ENCODE assay signal across 13 cellular contexts in genomic region chr15:81225161-81225671, GRCh38. TPM values are rescaled to one million over a fixed set of nuclear protein-coding genes. Genes with fewer than 3 reads are reported as not detected.
A peak's percentile ranks its signal among the peaks of the same experiment; 100 is the strongest.
DNase-seq lines count a peak whose midpoint lies in the region; ATAC-seq and TF ChIP-seq lines count a peak whose summit lies in the region.
"Had no signal": no experiment of that assay in that cellular context is flagged by ENCODE, and none has a peak within 500 bp of the region (broad histone marks: within the 10 kb centered on the region; RNA-seq: fewer than 3 reads in every experiment).

No MANE protein-coding gene starts in this region.

- no peak for TF ChIP-seq EP300 in suprapubic skin (IDR thresholded peaks at IDR 0.05)

- DNase-seq in NCI-H446 treated with DMSO at 0.1 percent for 48 hours (lab: John Stamatoyannopoulos, UW) (peak; percentile 8), esophagus squamous epithelium (lab: John Stamatoyannopoulos, UW) (no peak), lung (ENCODE audit: low spot score) (no peak), suprapubic skin (ENCODE audit: low spot score in 2 of 2) (peak; percentile 84 to 86), ecto neural progenitor cell (ENCODE audit: low spot score) (no peak)
- DNase-seq in activated CD8-positive, alpha-beta memory T cell treated with anti-CD3 and anti-CD28 coated beads, Interleukin-2, amount 50 U/mL, for 48 hours = no peak
- no peak for DNase-seq in stimulated activated CD4-positive, alpha-beta T cell treated with anti-CD3 and anti-CD28 coated beads, Interleukin-4, amount 100 ng/mL, for 24 hours
- DNase-seq: mesendoderm had no signal

- H3K4me1 ChIP-seq in esophagus squamous epithelium = peaks cover 4 to 55% (median 9%) of the 10 kb centered on the region in 3 donors
- H3K4me1 ChIP-seq in lung (ENCODE audit: control insufficient read depth in 2 of 2, insufficient read depth in 2 of 2, low read length in 2 of 2) = peaks cover 0 to 7% of the 10 kb centered on the region in 2 donors
- H3K4me1 ChIP-seq in suprapubic skin = peaks cover 76% of the 10 kb centered on the region
- H3K4me1 ChIP-seq: Peyer's patch had no signal

- H3K9me3 ChIP-seq in esophagus squamous epithelium (no peaks in the 10 kb centered on the region), lung (ENCODE audit: control insufficient read depth in 2 of 2, insufficient read depth in 1 of 2, low read length in 1 of 2) (no peaks in the 10 kb centered on the region), suprapubic skin (no peaks in the 10 kb centered on the region)
- H3K9me3 ChIP-seq: Peyer's patch had no signal

- TF ChIP-seq CTCF in esophagus squamous epithelium (IDR thresholded peaks at IDR 0.05) = no peak
- no peak for TF ChIP-seq CTCF in lung (IDR thresholded peaks at IDR 0.05; ENCODE audit: control extremely low read depth, extremely low read depth)
- no peak for TF ChIP-seq CTCF in suprapubic skin (IDR thresholded peaks at IDR 0.05)

- H3K27me3 ChIP-seq in esophagus squamous epithelium = no peaks in the 10 kb centered on the region
- H3K27me3 ChIP-seq in lung (ENCODE audit: control insufficient read depth, insufficient read depth) = no peaks in the 10 kb centered on the region
- no peaks in the 10 kb centered on the region for H3K27me3 ChIP-seq in suprapubic skin
- H3K27me3 ChIP-seq: cardiac muscle cell, Peyer's patch had no signal

- peak; percentile 49 for ATAC-seq in lung (ENCODE audit: insufficient read depth, low FRiP score)
- no peak for ATAC-seq in HG02571 (IDR thresholded peaks at IDR 0.05; ENCODE audit: unreplicated experiment)

- peak overlapping the region in 3 of 4 donors; percentile 62 to 71 (median 64) for H3K27ac ChIP-seq in esophagus squamous epithelium
- peak overlapping the region; percentile 0 to 30 for H3K27ac ChIP-seq in lung (ENCODE audit: low read depth in 1 of 2, low read length in 1 of 2)
- H3K27ac ChIP-seq in suprapubic skin = peak overlapping the region; percentile 56
- H3K27ac ChIP-seq: C4-2B, cardiac muscle cell, Peyer's patch had no signal

- H3K36me3 ChIP-seq in esophagus squamous epithelium (no peaks in the 10 kb centered on the region), lung (ENCODE audit: control insufficient read depth in 2 of 2, insufficient read depth in 2 of 2, low read length in 2 of 2) (peaks cover 0 to 2% of the 10 kb centered on the region in 2 donors), suprapubic skin (no peaks in the 10 kb centered on the region)
- H3K36me3 ChIP-seq: cardiac muscle cell, Peyer's patch had no signal

- no peak for TF ChIP-seq POLR2A in esophagus squamous epithelium (IDR thresholded peaks at IDR 0.05)
- TF ChIP-seq POLR2A in suprapubic skin (IDR thresholded peaks at IDR 0.05) = no peak

- H3K4me3 ChIP-seq in esophagus squamous epithelium (no peak overlapping the region), lung (no peak overlapping the region), suprapubic skin (no peak overlapping the region)
- H3K4me3 ChIP-seq: cardiac muscle cell, Peyer's patch had no signal

- intact Hi-C loops in esophagus squamous epithelium (cut with DNase I) = no loop called here

- WGBS in esophagus squamous epithelium, 2 donors = 52 to 57% methylated on average over 9 to 10 of the region's 10 CpGs
- 72 to 82% methylated on average over 10 of the region's 10 CpGs for WGBS in lung, 2 donors
- 78% methylated on average over 10 of the region's 10 CpGs for WGBS in suprapubic skin

RNA-seq across cellular contexts. Expression of gene IL16, which starts 28.5 kb away (rescaled TPM):
- 10 to 100 TPM in 1 of 4 donors, 1 to 10 TPM in 3; 2.3 to 20.0 (median 4.6) TPM for total RNA-seq in esophagus squamous epithelium
- total RNA-seq in lung = 10 to 100 TPM; 27.8 to 45.4 TPM
- polyA plus RNA-seq in lung = 10 to 100 TPM; 18.8 to 21.1 TPM
- total RNA-seq in suprapubic skin = 10 to 100 TPM in 2 of 4 donors, 1 to 10 TPM in 2; 8.2 to 19.9 (median 13.7) TPM
- total RNA-seq: cardiac muscle cell, HT-29 had no signal
- polyA plus RNA-seq: cardiac muscle cell had no signal

Comparison
In these comparisons a context has a peak if more than half of its experiments do, and no peak if none do; other contexts are left out.
1. DNase-seq: peak in NCI-H446 treated with DMSO at 0.1 percent for 48 hours (single experiment) and suprapubic skin (2 of 2); none in esophagus squamous epithelium (single experiment), lung (single experiment), activated CD8-positive, alpha-beta memory T cell treated with anti-CD3 and anti-CD28 coated beads, Interleukin-2, amount 50 U/mL, for 48 hours (single experiment), ecto neural progenitor cell (single experiment) and stimulated activated CD4-positive, alpha-beta T cell treated with anti-CD3 and anti-CD28 coated beads, Interleukin-4, amount 100 ng/mL, for 24 hours (single experiment).
2. Peak in every context shown above with its lines, with median percentiles within 50 percentile points of each other: H3K27ac ChIP-seq.